ENCODE assay signal across 11 cellular contexts in the genomic region with DNA sequence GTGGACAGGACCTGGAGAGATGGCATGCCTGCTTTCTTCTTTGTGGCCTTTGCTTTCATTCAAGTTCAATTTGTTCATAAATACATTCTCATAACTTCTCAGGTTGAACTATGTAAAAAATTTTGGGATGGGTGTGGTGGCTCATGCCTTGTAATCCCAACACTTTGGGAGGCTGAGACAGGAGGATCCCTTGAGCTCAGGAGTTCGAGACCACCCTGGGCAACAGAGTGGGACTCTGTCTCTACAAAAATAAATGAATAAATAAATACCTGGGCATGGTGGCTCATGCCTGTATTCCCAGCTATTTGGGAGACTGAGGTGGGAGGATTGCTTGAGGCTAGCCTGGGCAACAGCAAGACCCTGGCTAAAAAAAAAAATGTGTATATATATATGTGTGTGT. TPM values are rescaled to one million over a fixed set of nuclear protein-coding genes. Genes with fewer than 3 reads are reported as not detected.
DNase-seq lines count a peak whose midpoint lies in the region; ATAC-seq, FAIRE-seq and TF ChIP-seq lines count a peak whose summit lies in the region.
"Had no signal": no experiment of that assay in that cellular context is flagged by ENCODE, and none has a peak within 500 bp of the region (broad histone marks: within the 10 kb centered on the region; RNA-seq: fewer than 3 reads in every experiment).

No MANE protein-coding gene starts in this region.

- peaks cover 48% of the 10 kb centered on the region for H3K4me1 Mint-ChIP-seq in activated T-cell treated with anti-CD3 and anti-CD28 coated beads, Interleukin-2, amount 50 U/mL, for 24 hours (ENCODE audit: low read depth)

- H3K36me3 ChIP-seq in K562 (ENCODE audit: control insufficient read depth, insufficient read depth, low read length): no peaks in the 10 kb centered on the region
- no peaks in the 10 kb centered on the region for H3K36me3 ChIP-seq in mesenchymal stem cell (ENCODE audit: control insufficient read depth in 1 of 2, insufficient read depth in 2 of 2, low read depth in 1 of 2, low read length in 2 of 2)
- H3K36me3 ChIP-seq in thymus (ENCODE audit: control insufficient read depth, insufficient read depth): no peaks in the 10 kb centered on the region
- H3K36me3 ChIP-seq: right lobe of liver had no signal

- peaks cover 34% of the 10 kb centered on the region for H3K79me2 ChIP-seq in K562 (ENCODE audit: control insufficient read depth, insufficient read depth, low read length)

- TF ChIP-seq EP300 in K562 (IDR thresholded peaks at IDR 0.05; ENCODE audit: low read length): no peak

- in situ Hi-C loops in K562 (cut with MboI): no loop called here

- peak overlapping the region; percentile 99 for H3K4me2 ChIP-seq in K562 (ENCODE audit: insufficient read depth, low read length)
- peak overlapping the region; percentile 10 for H3K4me2 ChIP-seq in mesenchymal stem cell (ENCODE audit: low read length, poor library complexity, severe bottlenecking)

- no peaks in the 10 kb centered on the region for H3K9me3 Mint-ChIP-seq in activated T-cell treated with anti-CD3 and anti-CD28 coated beads, Interleukin-2, amount 50 U/mL, for 24 hours

- peaks cover 1% of the 10 kb centered on the region for H3K79me1 ChIP-seq in mesenchymal stem cell (replicated peaks; ENCODE audit: low read length, poor library complexity, severe bottlenecking)

- intact Hi-C loops in K562 (cut with micrococcal nuclease): loop anchor here (5.0 kb wide), 2 partner anchors 110 to 215 kb away; no protein-coding TSS in a partner anchor

- no peak overlapping the region for H2AK5ac ChIP-seq in mesenchymal stem cell (ENCODE audit: low read length, severe bottlenecking)

- peak overlapping the region; percentile 78 for H3K4me3 Mint-ChIP-seq in activated T-cell treated with anti-CD3 and anti-CD28 coated beads, Interleukin-2, amount 50 U/mL, for 24 hours

- BruUV-seq in K562 (replicated peaks; lab: Mats Ljungman, UMichigan): no TSS peak

- H3K27ac Mint-ChIP-seq in activated T-cell treated with anti-CD3 and anti-CD28 coated beads, Interleukin-2, amount 50 U/mL, for 24 hours: peak overlapping the region; percentile 80

- no peaks in the 10 kb centered on the region for H3K9me3 ChIP-seq in K562 (replicated peaks; ENCODE audit: control insufficient read depth, insufficient read depth, low read depth, low read length)
- no peaks in the 10 kb centered on the region for H3K9me3 ChIP-seq in mesenchymal stem cell (ENCODE audit: control insufficient read depth, low read length)
- H3K9me3 ChIP-seq in thymus (ENCODE audit: control insufficient read depth): no peaks in the 10 kb centered on the region
- H3K9me3 ChIP-seq: right lobe of liver had no signal

- H3K4me1 ChIP-seq in K562 (replicated peaks in 1 of 2; ENCODE audit: control insufficient read depth in 2 of 2, insufficient read depth in 2 of 2, low read length in 2 of 2): peaks cover 17 to 23% of the 10 kb centered on the region in 2 experiments
- peaks cover 2% of the 10 kb centered on the region for H3K4me1 ChIP-seq in mesenchymal stem cell (ENCODE audit: control insufficient read depth, insufficient read depth, low read depth, low read length)
- peaks cover 9% of the 10 kb centered on the region for H3K4me1 ChIP-seq in thymus (ENCODE audit: control insufficient read depth, insufficient read depth, low read length)

- H2AFZ ChIP-seq in K562 (ENCODE audit: low read depth, low read length) (no peak overlapping the region), mesenchymal stem cell (ENCODE audit: low read depth, low read length) (no peak overlapping the region)

- H3K23ac ChIP-seq in mesenchymal stem cell (ENCODE audit: low read length in 2 of 2): no peak overlapping the region

- 93% methylated on average over 1 of the region's 1 CpG for WGBS in K562 (ENCODE audit: insufficient coverage, low coverage, missing lambda C conversion rate)
- no CpG with 5 or more reads among the region's 1 CpG for WGBS in mesenchymal stem cell
- 100% methylated on average over 1 of the region's 1 CpG for WGBS in thymus

- no peak overlapping the region for H3K14ac ChIP-seq in mesenchymal stem cell (ENCODE audit: low read length in 2 of 2)

- no peak overlapping the region for H2BK12ac ChIP-seq in mesenchymal stem cell (ENCODE audit: low read length in 2 of 2)

- no peak overlapping the region for H2BK15ac ChIP-seq in mesenchymal stem cell (ENCODE audit: low read depth, poor library complexity, severe bottlenecking)

- H3K4ac ChIP-seq in mesenchymal stem cell (ENCODE audit: low read depth in 1 of 2, low read length in 2 of 2): no peak overlapping the region

- H3K27me3 ChIP-seq in K562 (ENCODE audit: control insufficient read depth in 2 of 2, insufficient read depth in 2 of 2, low read length in 2 of 2) (peaks cover 0 to 8% of the 10 kb centered on the region in 2 experiments; a peak in 1 of 5 replicates), mesenchymal stem cell (ENCODE audit: control insufficient read depth in 1 of 2, insufficient read depth in 1 of 2, low read length in 2 of 2) (no peaks in the 10 kb centered on the region), thymus (ENCODE audit: control insufficient read depth, insufficient read depth) (peaks cover 6% of the 10 kb centered on the region)
- H3K27me3 ChIP-seq: right lobe of liver had no signal

- H4K20me1 ChIP-seq in K562 (replicated peaks; ENCODE audit: control insufficient read depth, insufficient read depth, low read length): no peaks in the 10 kb centered on the region; the same call in 1 of the 2 replicates

- ATAC-seq in K562: no peak
- ATAC-seq in HG03460 (IDR thresholded peaks at IDR 0.05; ENCODE audit: unreplicated experiment): no peak
- ATAC-seq in GM18867 (IDR thresholded peaks at IDR 0.05; ENCODE audit: unreplicated experiment): no peak
- ATAC-seq: right lobe of liver had no signal

- POLR2A ChIA-PET in K562 (lab: Yijun Ruan, JAX): interaction anchor here (0.6 to 3.1 kb wide), 8 partner anchors 8 to 1248 kb away, joined by 3 to 19 read pairs (median 3); no protein-coding TSS in a partner anchor

- H2BK120ac ChIP-seq in mesenchymal stem cell (ENCODE audit: low read depth, low read length): no peak overlapping the region

- H4K91ac ChIP-seq in mesenchymal stem cell (ENCODE audit: low read length): no peak overlapping the region

- no peak overlapping the region for H3K18ac ChIP-seq in mesenchymal stem cell (ENCODE audit: low read depth in 1 of 2, low read length in 2 of 2)

- CTCF ChIA-PET in K562 (lab: Yijun Ruan, JAX; ENCODE audit: low intra/inter-chr PET ratio): no interaction called here

- no peak overlapping the region for H2BK5ac ChIP-seq in mesenchymal stem cell (ENCODE audit: low read depth, low read length, poor library complexity, severe bottlenecking)

- no peaks in the 10 kb centered on the region for H3K9me1 ChIP-seq in K562 (ENCODE audit: control insufficient read depth, insufficient read depth, low read length)

- no peak overlapping the region for H4K8ac ChIP-seq in mesenchymal stem cell (ENCODE audit: low read length)

- no peak for FAIRE-seq in K562 (lab: Jason Lieb, UNC)
- FAIRE-seq: bronchial epithelial cell had no signal

- no peak for TF ChIP-seq CTCF in K562 (IDR thresholded peaks at IDR 0.05 in 2 of 3, conservative IDR thresholded peaks at IDR 0.05 in 1 of 3; ENCODE audit: insufficient read depth in 2 of 3, low read depth in 1 of 3, low read length in 3 of 3)

- H3K9ac ChIP-seq in K562 (ENCODE audit: insufficient read depth in 1 of 2, low read depth in 2 of 2, low read length in 2 of 2) (no peak overlapping the region), mesenchymal stem cell (ENCODE audit: low read length) (peak overlapping the region; percentile 96)

- no peak for TF ChIP-seq RAD21 in K562 (CRISPR knock-in tag; conservative IDR thresholded peaks at IDR 0.05 in 1 of 2, IDR thresholded peaks at IDR 0.05 in 1 of 2)

- no peaks in the 10 kb centered on the region for H3K27me3 Mint-ChIP-seq in activated T-cell treated with anti-CD3 and anti-CD28 coated beads, Interleukin-2, amount 50 U/mL, for 24 hours

- H3K27ac ChIP-seq in K562 (ENCODE audit: extremely low read depth, low read depth, low read length) (no peak overlapping the region), mesenchymal stem cell (ENCODE audit: low read length, poor library complexity, severe bottlenecking) (peak overlapping the region; percentile 78), thymus (ENCODE audit: low read depth) (peak overlapping the region; percentile 52)

- H3K36me3 Mint-ChIP-seq in activated T-cell treated with anti-CD3 and anti-CD28 coated beads, Interleukin-2, amount 50 U/mL, for 24 hours (ENCODE audit: low read depth): peaks cover 2% of the 10 kb centered on the region

- no peak for DNase-seq in activated T-cell treated with anti-CD3 and anti-CD28 coated beads, Interleukin-2, amount 50 U/mL, for 24 hours
- DNase-seq in activated T-cell treated with anti-CD3 and anti-CD28 coated beads, Interleukin-2, amount 50 U/mL, for 48 hours: no peak
- no peak for DNase-seq in K562 (ENCODE audit: extremely low read depth in 1 of 4, low spot score in 3 of 4)
- no peak for DNase-seq in mesenchymal stem cell
- no peak for DNase-seq in activated CD4-positive, CD25-positive, alpha-beta regulatory T cell (lab: John Stamatoyannopoulos, UW)
- DNase-seq: COR-L47 had no signal

- H3K4me3 ChIP-seq in K562 (no peak overlapping the region), mesenchymal stem cell (ENCODE audit: insufficient read depth in 1 of 2, low read depth in 1 of 2, low read length in 2 of 2) (peak overlapping the region in 1 of 2 experiments; percentile 92), thymus (ENCODE audit: low read length) (no peak overlapping the region)

- TF ChIP-seq POLR2A in K562 (conservative IDR thresholded peaks at IDR 0.05): no peak

RNA-seq across cellular contexts. Expression of a gene that starts 2.1 kb away (rescaled TPM):
- total RNA-seq in K562 (2011; cell fraction: chromatin; rRNA removed; ENCODE audit: low replicate concordance): 31.2 and 82.9 TPM in 2 replicates
- total RNA-seq in K562 (2011; cell fraction: nucleolus; rRNA removed): 17.6 and 18.5 TPM in 2 replicates
- 35.7 and 51.7 TPM in 2 replicates for total RNA-seq in K562 (2011; cell fraction: nucleoplasm; rRNA removed)
- total RNA-seq in K562 (2014; rRNA removed) (8.9 and 12.3 TPM in 2 replicates), K562 (2014; rRNA removed; fragmentation: Illumina TruSeq; extraction: Trizol) (14.8 and 16.0 TPM in 2 replicates), K562 (2015; rRNA removed; fragmentation: Illumina TruSeq; extraction: Trizol) (11.1 and 13.2 TPM in 2 replicates), K562 (2021) (19.8 and 20.0 TPM in 2 replicates)
- polyA plus RNA-seq in K562 (2011; rRNA removed) (11.9 and 14.8 TPM in 2 replicates), K562 (2014; fragmentation: Illumina TruSeq; extraction: Trizol) (14.8 and 15.8 TPM in 2 replicates), K562 (2014; fragmentation: Nextera tagmentation; extraction: Ambion mirVana) (1 to 10 TPM; 2.8 to 3.1 TPM), K562 (2014; rRNA removed) (8.9 and 9.6 TPM in 2 replicates), thymus (6.9 TPM)
- polyA plus RNA-seq in K562 (2011; cell fraction: cytosol; rRNA removed): 8.2 and 12.3 TPM in 2 replicates
- 10.1 and 10.2 TPM in 2 replicates for polyA plus RNA-seq in K562 (2011; cell fraction: nucleus; rRNA removed)
- 9.4 and 12.2 TPM in 2 replicates for polyA plus RNA-seq in K562 (2012)
- 25.2 and 29.9 TPM in 2 replicates for polyA minus RNA-seq in K562 (2011; rRNA and poly(A)+ RNA removed)
- 14.1 and 16.4 TPM in 2 replicates for polyA minus RNA-seq in K562 (2011; cell fraction: cytosol; rRNA and poly(A)+ RNA removed)
- 9.7 and 22.9 TPM in 2 replicates for polyA minus RNA-seq in K562 (2011; cell fraction: nucleus; rRNA and poly(A)+ RNA removed)
- polyA plus RNA-seq in mesenchymal stem cell (2013, experiment 1 of 2): 18.2 TPM
- polyA plus RNA-seq in mesenchymal stem cell (2013, experiment 2 of 2): 17.6 TPM
